ENCODE assay signal across 10 cellular contexts in genomic region chr2:205139822-205140612, GRCh38.
DNase-seq lines count a peak whose midpoint lies in the region; ATAC-seq and TF ChIP-seq lines count a peak whose summit lies in the region.
"Had no signal": no experiment of that assay in that cellular context is flagged by ENCODE, and none has a peak within 500 bp of the region (broad histone marks: within the 10 kb centered on the region; RNA-seq: fewer than 3 reads in every experiment).

No MANE protein-coding gene starts in this region.

- no peak overlapping the region for H3K27ac Mint-ChIP-seq in endodermal cell

- no peak overlapping the region for H3K4me3 Mint-ChIP-seq in endodermal cell

- intact Hi-C loops in posterior vena cava (cut with DNase I): no loop called here

- H3K27me3 ChIP-seq in endodermal cell (ENCODE audit: control insufficient read depth, insufficient read depth, low read length, poor library complexity, severe bottlenecking): no peaks in the 10 kb centered on the region

- TF ChIP-seq CTCF in endodermal cell (conservative IDR thresholded peaks at IDR 0.05): no peak

- peaks cover 6% of the 10 kb centered on the region for H3K9me3 ChIP-seq in endodermal cell (ENCODE audit: control insufficient read depth, low read length)

- H3K27ac ChIP-seq in endodermal cell (ENCODE audit: low read depth, low read length): no peak overlapping the region
- H3K27ac ChIP-seq: HL-60 had no signal

- DNase-seq in endodermal cell (peak; percentile 86), posterior vena cava (ENCODE audit: low spot score) (peak; percentile 80), NCI-H128 (lab: John Stamatoyannopoulos, UW; ENCODE audit: unreplicated experiment) (no peak), NCI-H526 treated with DMSO at 0.1 percent for 48 hours (lab: John Stamatoyannopoulos, UW) (no peak), NAMALWA (ENCODE audit: low spot score) (no peak)
- DNase-seq: activated T-cell treated with anti-CD3 and anti-CD28 coated beads, Interleukin-2, amount 50 U/mL, for 48 hours had no signal

- no peak overlapping the region for H3K4me3 ChIP-seq in endodermal cell (ENCODE audit: low read length)

- WGBS in endodermal cell (ENCODE audit: insufficient coverage in 1 of 2, insufficient read length in 1 of 2), 2 experiments: 19 to 33% methylated on average over 4 to 8 of the region's 9 CpGs

- H3K9ac ChIP-seq in endodermal cell (ENCODE audit: extremely low read depth, low read length, poor library complexity, severe bottlenecking): no peak overlapping the region

- peaks cover 9% of the 10 kb centered on the region for H3K4me1 Mint-ChIP-seq in endodermal cell

- H3K9me3 Mint-ChIP-seq in endodermal cell: no peaks in the 10 kb centered on the region

- no peaks in the 10 kb centered on the region for H3K36me3 ChIP-seq in endodermal cell (ENCODE audit: control insufficient read depth, insufficient read depth, low read length)

- ATAC-seq in GM21367 (IDR thresholded peaks at IDR 0.05; ENCODE audit: unreplicated experiment) (peak; percentile 59), HG03378 (IDR thresholded peaks at IDR 0.05; ENCODE audit: unreplicated experiment) (peak; percentile 50), GM18519 (IDR thresholded peaks at IDR 0.05; ENCODE audit: low FRiP score, unreplicated experiment) (no peak)

- H3K4me1 ChIP-seq in endodermal cell (ENCODE audit: control insufficient read depth, insufficient read depth, low read length): peaks cover 4% of the 10 kb centered on the region

- no peaks in the 10 kb centered on the region for H3K36me3 Mint-ChIP-seq in endodermal cell (ENCODE audit: low read depth)

- H3K27me3 Mint-ChIP-seq in endodermal cell (ENCODE audit: insufficient read depth): no peaks in the 10 kb centered on the region

Comparison
In these comparisons a context has a peak if more than half of its experiments do, and no peak if none do; other contexts are left out.
1. DNase-seq: peak in endodermal cell (single experiment) and posterior vena cava (single experiment); none in NCI-H128 (single experiment), NCI-H526 treated with DMSO at 0.1 percent for 48 hours (single experiment) and NAMALWA (single experiment).